30 cellular contexts compared by ENCODE assay signal in genomic region chr2:192448881-192449280, GRCh38.
"Had no signal": no experiment of that assay in that cellular context is flagged by ENCODE, and none has a peak within 500 bp of the region (broad histone marks: within the 10 kb centered on the region; RNA-seq: fewer than 3 reads in every experiment).

No MANE protein-coding gene starts in this region.

- H3K4me3 ChIP-seq: adrenal gland, ascending aorta, body of pancreas, breast epithelium, cardiac muscle cell had no signal

- H3K27ac ChIP-seq: adrenal gland, ascending aorta, body of pancreas, brain microvascular endothelial cell, breast epithelium, cardiac muscle cell had no signal

- H3K36me3 ChIP-seq: adrenal gland, ascending aorta, brain microvascular endothelial cell, breast epithelium, cardiac muscle cell had no signal

- ATAC-seq: activated naive CD4-positive, alpha-beta T cell treated with anti-CD3 and anti-CD28 coated beads, Interleukin-2, amount 50 U/mL, for 72 hours; activated naive CD8-positive, alpha-beta T cell treated with anti-CD3 and anti-CD28 coated beads, Interleukin-2, amount 50 U/mL, for 24 hours; activated T-cell treated with anti-CD3 and anti-CD28 coated beads, Interleukin-2, amount 50 U/mL, for 4 hours; activated T-cell treated with anti-CD3 and anti-CD28 coated beads, Interleukin-2, amount 50 U/mL, for 72 hours; activated T-helper 17 cell treated with anti-CD3 and anti-CD28 coated beads, Interleukin-2, amount 50 U/mL, for 72 hours; body of pancreas had no signal

- DNase-seq: activated effector memory CD4-positive, alpha-beta T cell treated with anti-CD3 and anti-CD28 coated beads, Interleukin-2, amount 50 U/mL, for 16 hours; activated effector memory CD4-positive, alpha-beta T cell treated with Interleukin-2 at 50 U/mL for 16 hours; activated gamma-delta T cell; activated gamma-delta T cell treated with Interleukin-2 at 50 U/mL for 16 hours; activated naive CD4-positive, alpha-beta T cell; activated naive CD4-positive, alpha-beta T cell treated with anti-CD3 and anti-CD28 coated beads for 36 hours; activated naive CD4-positive, alpha-beta T cell treated with anti-CD3 and anti-CD28 coated beads, Interleukin-2, amount 10 ng/mL, durations not matched to agents 7 days and 5 days; activated naive CD4-positive, alpha-beta T cell treated with anti-CD3 and anti-CD28 coated beads, Interleukin-2, amount 50 U/mL, for 16 hours; activated naive CD4-positive, alpha-beta T cell treated with Interleukin-2 at 50 U/mL for 16 hours; activated naive CD8-positive, alpha-beta T cell treated with anti-CD3 and anti-CD28 coated beads for 36 hours; activated naive CD8-positive, alpha-beta T cell treated with anti-CD3 and anti-CD28 coated beads, Interleukin-2, amount 10 ng/mL, durations not matched to agents 7 days and 5 days; activated naive CD8-positive, alpha-beta T cell treated with anti-CD3 and anti-CD28 coated beads, Interleukin-2, amount 50 U/mL, for 24 hours; activated T-cell treated with anti-CD3 and anti-CD28 coated beads, Interleukin-2, amount 50 U/mL, for 4 hours; activated T-cell treated with anti-CD3 and anti-CD28 coated beads, Interleukin-2, amount 50 U/mL, for 48 hours; activated T-cell treated with anti-CD3 and anti-CD28 coated beads, Interleukin-2, amount 50 U/mL, for 72 hours; adrenal gland; amniotic stem cell; amygdala; anterior cingulate cortex; aorta; body of pancreas; brain microvascular endothelial cell; caudate nucleus; central memory CD4-positive, alpha-beta T cell; cerebellar nuclear complex had no signal

- H3K9me3 ChIP-seq: adrenal gland, ascending aorta, body of pancreas, breast epithelium had no signal
